Comparison of ENCODE assay signal across 8 cellular contexts in the genomic region with DNA sequence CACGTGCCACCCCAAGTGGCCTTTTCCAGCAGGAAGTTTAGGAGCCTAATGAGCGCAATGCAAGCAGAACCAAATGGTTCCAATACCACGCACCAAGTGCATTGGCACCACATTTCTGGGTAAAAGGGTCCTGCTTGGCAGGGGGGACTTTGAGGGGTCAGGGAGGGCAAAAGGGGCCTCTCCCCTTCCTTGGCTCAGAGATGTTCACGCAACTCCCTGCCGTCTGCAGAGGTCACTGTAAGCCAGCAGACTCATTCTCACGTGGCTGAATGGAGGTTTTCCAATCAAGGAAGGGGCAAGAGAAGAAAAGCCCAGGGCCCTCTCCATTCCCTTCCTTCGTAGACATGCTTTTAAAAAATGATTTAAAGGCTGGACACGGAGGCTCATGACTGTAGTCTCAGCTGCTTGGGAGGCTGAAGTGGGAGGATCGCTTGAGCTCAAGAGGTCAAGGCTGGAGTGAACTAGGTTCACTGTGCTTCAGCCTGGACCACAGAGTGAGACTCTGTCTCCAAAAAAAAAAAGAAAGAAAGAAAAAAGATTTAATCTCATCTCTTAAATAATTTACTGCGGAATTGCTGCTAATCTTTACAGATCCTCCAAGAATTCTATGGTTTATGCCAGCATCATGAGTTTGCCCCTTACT.
DNase-seq lines count a peak whose midpoint lies in the region; ATAC-seq and TF ChIP-seq lines count a peak whose summit lies in the region.

No MANE protein-coding gene starts in this region.

- POLR2A ChIA-PET in CD4-positive, alpha-beta memory T cell (lab: Charles Lee; ENCODE audit: partially characterized antibody) = interaction anchor here (1.6 to 3.7 kb wide), 4 partner anchors 61 to 188 kb away, joined by 4 to 32 read pairs (median 26); a partner anchor contains a TSS
- POLR2A ChIA-PET in WTC11 (lab: Charles Lee) = interaction anchor here (0.6 to 0.8 kb wide), 2 partner anchors 8 to 13 kb away, joined by 3 to 7 read pairs; no protein-coding TSS in a partner anchor

- no peak overlapping the region for H3K4me3 ChIP-seq in CD4-positive, alpha-beta memory T cell (ENCODE audit: low read length in 2 of 2)
- H3K4me3 ChIP-seq in HFF-Myc (replicated peaks; ENCODE audit: low read depth, low read length) (no peak overlapping the region), kidney epithelial cell (ENCODE audit: low read depth, low read length) (no peak overlapping the region)

- H3K4me1 Mint-ChIP-seq in CD4-positive, alpha-beta memory T cell = peaks cover 7 to 22% (median 12%) of the 10 kb centered on the region in 4 donors
- H3K4me1 Mint-ChIP-seq in WTC11 = 0 out of 2 replicates have a peak, but pooled peaks cover 3% of the 10 kb centered on the region

- peak overlapping the region in 4 of 8 donors; percentile 32 to 74 (median 58) for H3K4me3 Mint-ChIP-seq in CD4-positive, alpha-beta memory T cell
- H3K4me3 Mint-ChIP-seq in WTC11 = peak overlapping the region; percentile 67

- no peaks in the 10 kb centered on the region for H3K36me3 Mint-ChIP-seq in CD4-positive, alpha-beta memory T cell
- no peaks in the 10 kb centered on the region for H3K36me3 Mint-ChIP-seq in WTC11

- ATAC-seq in WTC11 (peak; percentile 33), HG02938 (IDR thresholded peaks at IDR 0.05; ENCODE audit: unreplicated experiment) (no peak)

- TF ChIP-seq CTCF in HFF-Myc (IDR thresholded peaks at IDR 0.05; ENCODE audit: low read depth, low read length, missing control alignments) (peak; percentile 32), WTC11 (IDR thresholded peaks at IDR 0.05) (no peak), kidney epithelial cell (IDR thresholded peaks at IDR 0.05; ENCODE audit: insufficient read depth, low read length, poor library complexity, severe bottlenecking) (peak; percentile 32)

- H3K9me3 ChIP-seq in CD4-positive, alpha-beta memory T cell (ENCODE audit: control insufficient read depth in 1 of 2, low read length in 2 of 2) = no peaks in the 10 kb centered on the region

- no peak for DNase-seq in CD4-positive, alpha-beta memory T cell
- DNase-seq in HFF-Myc (ENCODE audit: extremely low read depth, low read depth) (no peak), WTC11 (ENCODE audit: low spot score) (no peak), kidney epithelial cell (ENCODE audit: low read depth) (no peak), NCI-H510A treated with DMSO at 0.1 percent for 48 hours (lab: John Stamatoyannopoulos, UW) (no peak), NCI-H446 treated with DMSO at 0.1 percent for 48 hours (lab: John Stamatoyannopoulos, UW) (no peak), HuH-7 (ENCODE audit: low spot score) (no peak)

- H3K9me3 Mint-ChIP-seq in CD4-positive, alpha-beta memory T cell = no peaks in the 10 kb centered on the region
- no peaks in the 10 kb centered on the region for H3K9me3 Mint-ChIP-seq in WTC11

- H3K36me3 ChIP-seq in CD4-positive, alpha-beta memory T cell (ENCODE audit: insufficient read depth, low read length) = no peaks in the 10 kb centered on the region
- H3K36me3 ChIP-seq in kidney epithelial cell (ENCODE audit: control insufficient read depth, insufficient read depth, low read length) = no peaks in the 10 kb centered on the region

- intact Hi-C loops in CD4-positive, alpha-beta memory T cell (cut with micrococcal nuclease) = no loop called here

- H3K4me1 ChIP-seq in CD4-positive, alpha-beta memory T cell (ENCODE audit: insufficient read depth, low read length) = peaks cover 15% of the 10 kb centered on the region

- no peaks in the 10 kb centered on the region for H3K27me3 Mint-ChIP-seq in CD4-positive, alpha-beta memory T cell
- peaks cover 13% of the 10 kb centered on the region for H3K27me3 Mint-ChIP-seq in WTC11 (ENCODE audit: low read depth)

- H3K27me3 ChIP-seq in CD4-positive, alpha-beta memory T cell (ENCODE audit: insufficient read depth, low read length) = no peaks in the 10 kb centered on the region
- H3K27me3 ChIP-seq in kidney epithelial cell (ENCODE audit: control insufficient read depth, insufficient read depth, low read length) = peaks cover 7% of the 10 kb centered on the region

- peak overlapping the region in 4 of 7 donors; percentile 47 to 83 (median 53) for H3K27ac Mint-ChIP-seq in CD4-positive, alpha-beta memory T cell
- H3K27ac Mint-ChIP-seq in WTC11 = no peak overlapping the region

- H3K27ac ChIP-seq in CD4-positive, alpha-beta memory T cell (ENCODE audit: low read depth, low read length) = no peak overlapping the region

- CTCF ChIA-PET in CD4-positive, alpha-beta memory T cell (lab: Charles Lee; ENCODE audit: partially characterized antibody) = interaction anchor here (0.6 to 8.2 kb wide), 10 partner anchors 13 to 262 kb away, joined by 3 to 133 read pairs (median 3); a partner anchor contains a TSS
- CTCF ChIA-PET in WTC11 (lab: Charles Lee) = interaction anchor here (0.6 to 5.4 kb wide), 16 partner anchors 12 to 251 kb away, joined by 3 to 46 read pairs (median 5); a partner anchor contains a TSS

TF ChIP-seq in WTC11, 78 proteins besides CTCF, POLR2A, EP300 and RAD21:
- TF ChIP-seq, protein P1, sequence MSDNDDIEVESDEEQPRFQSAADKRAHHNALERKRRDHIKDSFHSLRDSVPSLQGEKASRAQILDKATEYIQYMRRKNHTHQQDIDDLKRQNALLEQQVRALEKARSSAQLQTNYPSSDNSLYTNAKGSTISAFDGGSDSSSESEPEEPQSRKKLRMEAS (CRISPR knock-in tag; IDR thresholded peaks at IDR 0.05) = 0 out of 2 replicates have a peak, but pooled peaks have one; percentile 18
- TF ChIP-seq SP1 (CRISPR knock-in tag; conservative IDR thresholded peaks at IDR 0.05) = no peak
